ENCODE assay signal across 8 cellular contexts in the genomic region with DNA sequence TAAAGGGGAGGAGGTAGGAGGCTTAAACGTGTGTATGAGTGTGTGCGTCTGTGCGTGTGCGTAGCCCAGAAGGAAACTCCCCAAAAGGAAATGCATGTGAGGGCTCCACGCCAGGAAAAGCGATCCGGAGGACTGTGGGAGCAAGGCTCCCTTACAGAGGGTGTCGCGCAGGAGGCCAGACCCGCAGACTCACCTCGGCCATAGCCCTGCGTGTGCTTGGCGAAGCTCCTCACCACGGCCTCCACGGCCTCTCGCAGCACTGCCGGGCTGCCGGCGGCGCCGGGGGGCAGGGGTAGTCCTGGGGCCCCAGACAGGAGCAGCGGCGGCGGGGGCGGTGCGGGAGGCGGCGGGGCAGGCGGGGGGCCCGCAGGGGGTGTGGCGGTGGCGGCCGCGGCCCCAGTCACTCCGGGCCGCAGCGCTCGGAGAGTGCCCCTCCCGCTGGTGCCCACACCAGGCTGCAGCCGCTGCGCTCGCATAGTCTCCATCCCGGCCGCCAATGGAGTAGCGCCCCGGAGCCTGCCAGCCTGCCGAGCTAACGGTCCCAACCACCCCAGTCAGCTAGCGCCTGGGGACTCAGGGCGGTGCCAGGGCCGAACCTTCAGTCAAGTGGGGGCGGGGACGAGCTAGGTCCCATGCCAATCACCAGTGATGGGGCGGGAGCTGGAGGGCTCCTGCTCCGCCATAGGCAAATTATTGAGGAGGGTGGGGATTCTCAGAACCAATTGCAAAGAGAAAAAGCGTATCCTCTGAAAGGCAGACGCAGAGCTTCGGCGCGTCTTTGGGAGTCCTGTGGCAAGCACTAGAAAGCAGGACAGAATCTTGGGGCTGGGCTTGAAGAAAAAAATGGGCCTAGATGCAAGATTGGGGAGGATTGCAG. TPM values are rescaled to one million over a fixed set of nuclear protein-coding genes. Genes with fewer than 3 reads are reported as not detected.
DNase-seq lines count a peak whose midpoint lies in the region; ATAC-seq and TF ChIP-seq lines count a peak whose summit lies in the region.

Gene LIX1L (minus strand): TSS at position 575 of the 877 bp plus-strand sequence. CDS start 90 bp downstream, at position 485.

- H3K9me3 ChIP-seq in RWPE2 (ENCODE audit: severe bottlenecking) = no peaks in the 10 kb centered on the region

- H3K36me3 ChIP-seq in RWPE2 (ENCODE audit: low read depth) = no peaks in the 10 kb centered on the region

- H3K27me3 ChIP-seq in RWPE2 (ENCODE audit: insufficient read depth, poor library complexity, severe bottlenecking) = no peaks in the 10 kb centered on the region

- H3K4me3 Mint-ChIP-seq in activated T-helper 2 cell treated with anti-CD3 and anti-CD28 coated beads, Interferon-gamma antibody, Interleukin-2, Interleukin-4, amounts not matched to agents 10 μg/mL and 5 μg/mL and 100 μg/mL, durations not matched to agents 14 hours and 24 hours and 36 hours (ENCODE audit: low read depth) = peak within 1 kb of the TSS; percentile 98
- H3K4me3 Mint-ChIP-seq in natural killer cell = peak within 1 kb of the TSS; percentile 96

- peak within 1 kb of the TSS; percentile 65 for H3K27ac ChIP-seq in RWPE2 (ENCODE audit: poor library complexity, severe bottlenecking)

- H3K4me1 ChIP-seq in RWPE2 (ENCODE audit: insufficient read depth, poor library complexity, severe bottlenecking) = peaks cover 7% of the 10 kb centered on the region

- H3K9me3 Mint-ChIP-seq in activated T-helper 2 cell treated with anti-CD3 and anti-CD28 coated beads, Interferon-gamma antibody, Interleukin-2, Interleukin-4, amounts not matched to agents 10 μg/mL and 5 μg/mL and 100 μg/mL, durations not matched to agents 14 hours and 24 hours and 36 hours = no peaks in the 10 kb centered on the region
- H3K9me3 Mint-ChIP-seq in natural killer cell = no peaks in the 10 kb centered on the region

- H3K36me3 Mint-ChIP-seq in activated T-helper 2 cell treated with anti-CD3 and anti-CD28 coated beads, Interferon-gamma antibody, Interleukin-2, Interleukin-4, amounts not matched to agents 10 μg/mL and 5 μg/mL and 100 μg/mL, durations not matched to agents 14 hours and 24 hours and 36 hours (ENCODE audit: low read depth) = peaks cover 13% of the 10 kb centered on the region
- H3K36me3 Mint-ChIP-seq in natural killer cell = no peaks in the 10 kb centered on the region

- TF ChIP-seq CTCF in RWPE2 (IDR thresholded peaks at IDR 0.05; ENCODE audit: poor library complexity, severe bottlenecking) (no peak), natural killer cell (IDR thresholded peaks at IDR 0.05) (no peak)

- H3K27me3 Mint-ChIP-seq in activated T-helper 2 cell treated with anti-CD3 and anti-CD28 coated beads, Interferon-gamma antibody, Interleukin-2, Interleukin-4, amounts not matched to agents 10 μg/mL and 5 μg/mL and 100 μg/mL, durations not matched to agents 14 hours and 24 hours and 36 hours (ENCODE audit: low read depth) = no peaks in the 10 kb centered on the region
- no peaks in the 10 kb centered on the region for H3K27me3 Mint-ChIP-seq in natural killer cell (ENCODE audit: low read depth in 2 of 2)

- ATAC-seq in RWPE2 (ENCODE audit: low read depth) = peak; percentile 89
- ATAC-seq in natural killer cell = peak; percentile 87 to 98 (median 91)

- H3K27ac Mint-ChIP-seq in activated T-helper 2 cell treated with anti-CD3 and anti-CD28 coated beads, Interferon-gamma antibody, Interleukin-2, Interleukin-4, amounts not matched to agents 10 μg/mL and 5 μg/mL and 100 μg/mL, durations not matched to agents 14 hours and 24 hours and 36 hours = peak within 1 kb of the TSS; percentile 91
- peak within 1 kb of the TSS; percentile 86 to 87 for H3K27ac Mint-ChIP-seq in natural killer cell

- peak within 1 kb of the TSS; percentile 47 for H3K4me3 ChIP-seq in RWPE2 (ENCODE audit: severe bottlenecking)

- peaks cover 56% of the 10 kb centered on the region for H3K4me1 Mint-ChIP-seq in activated T-helper 2 cell treated with anti-CD3 and anti-CD28 coated beads, Interferon-gamma antibody, Interleukin-2, Interleukin-4, amounts not matched to agents 10 μg/mL and 5 μg/mL and 100 μg/mL, durations not matched to agents 14 hours and 24 hours and 36 hours (ENCODE audit: low read depth)
- H3K4me1 Mint-ChIP-seq in natural killer cell = peaks cover 77 to 83% of the 10 kb centered on the region in 2 donors

- intact Hi-C loops in activated T-helper 2 cell treated with anti-CD3 and anti-CD28 coated beads, Interferon-gamma antibody, Interleukin-2, Interleukin-4, amounts not matched to agents 10 μg/mL and 5 μg/mL and 100 μg/mL, durations not matched to agents 14 hours and 24 hours and 36 hours (cut with micrococcal nuclease) = loop anchor here (1.0 to 2.0 kb wide), 2 partner anchors 30 to 79 kb away; partner anchors contain the start of gene RBM8A
- intact Hi-C loops in natural killer cell (cut with micrococcal nuclease) = loop anchor here (2.0 kb wide), 1 partner anchor 21 kb away; no protein-coding TSS in a partner anchor

- DNase-seq in EH (ENCODE audit: low read depth) (peak; percentile 98), H4 (ENCODE audit: low spot score) (peak; percentile 96), LoVo (ENCODE audit: low spot score) (peak; percentile 96), RWPE2 (ENCODE audit: low spot score) (peak; percentile 95), fibroblast of peridontal ligament (ENCODE audit: extremely low read depth) (peak; percentile 95), natural killer cell (peak; percentile 88)
- peak; percentile 93 for DNase-seq in activated T-helper 2 cell treated with anti-CD3 and anti-CD28 coated beads, Interferon-gamma antibody, Interleukin-2, Interleukin-4, amounts not matched to agents 10 μg/mL and 5 μg/mL and 100 μg/mL, durations not matched to agents 14 hours and 24 hours and 36 hours (ENCODE audit: low spot score)
- DNase-seq in stimulated activated naive CD4-positive, alpha-beta T cell treated with Interleukin-2 at 50 U/mL for 16 hours (lab: John Stamatoyannopoulos, UW) = peak; percentile 95

RNA-seq across cellular contexts. Expression of gene LIX1L, which starts in this region (rescaled TPM):
- total RNA-seq in H4 (2014; rRNA removed; shearing (Covaris generic)) = 15.1 and 18.7 TPM in 2 replicates
- 38.1 and 39.4 TPM in 2 replicates for total RNA-seq in activated T-helper 2 cell treated with anti-CD3 and anti-CD28 coated beads, Interferon-gamma antibody, Interleukin-2, Interleukin-4, amounts not matched to agents 10 μg/mL and 5 μg/mL and 100 μg/mL, durations not matched to agents 14 hours and 24 hours and 36 hours
- 10 to 100 TPM; 33.4 to 41.3 (median 38.2) TPM for total RNA-seq in natural killer cell

Comparison
In these comparisons a context has a peak if more than half of its experiments do, and no peak if none do; other contexts are left out.
1. Peak in every context shown above with its lines: DNase-seq, ATAC-seq, H3K4me3 ChIP-seq and H3K27ac ChIP-seq.